ENCODE assay signal across 9 cellular contexts in genomic region chr1:117653732-117654484, GRCh38. TPM values are rescaled to one million over a fixed set of nuclear protein-coding genes. Genes with fewer than 3 reads are reported as not detected.
DNase-seq lines count a peak whose midpoint lies in the region; ATAC-seq and TF ChIP-seq lines count a peak whose summit lies in the region.
"Had no signal": no experiment of that assay in that cellular context is flagged by ENCODE, and none has a peak within 500 bp of the region (broad histone marks: within the 10 kb centered on the region; RNA-seq: fewer than 3 reads in every experiment).

No MANE protein-coding gene starts in this region.

- peak overlapping the region; percentile 73 for H3K4me2 ChIP-seq in OCI-LY7 (ENCODE audit: low read length)

- H2AFZ ChIP-seq in OCI-LY7 (ENCODE audit: low read length), result peak overlapping the region; percentile 2; the same call in 1 of the 2 replicates

- H3K4me1 ChIP-seq in OCI-LY7 (ENCODE audit: insufficient read depth, low read length, poor library complexity, severe bottlenecking), result peaks cover 98% of the 10 kb centered on the region

- H3K4me3 ChIP-seq in GM12875 (ENCODE audit: low read depth, low read length) (peak overlapping the region; percentile 15), OCI-LY7 (ENCODE audit: low read depth, low read length, poor library complexity, severe bottlenecking) (peak overlapping the region; percentile 48)
- H3K4me3 ChIP-seq: esophagus muscularis mucosa had no signal

- H3K79me2 ChIP-seq in OCI-LY7 (ENCODE audit: insufficient read depth, low read depth, low read length), result no peaks in the 10 kb centered on the region

- no peak overlapping the region for H3K27ac Mint-ChIP-seq in glutamatergic neuron (ENCODE audit: unreplicated experiment)

- H3K27ac ChIP-seq in OCI-LY7 (ENCODE audit: low read depth, low read length, poor library complexity, severe bottlenecking), result peak overlapping the region; percentile 98
- H3K27ac ChIP-seq: esophagus muscularis mucosa had no signal

- POLR2A ChIA-PET in OCI-LY7 (lab: Charles Lee), result interaction anchor here (0.9 to 19.4 kb wide), 10 partner anchors 11 to 119 kb away, joined by 3 to 760 read pairs (median 8); no protein-coding TSS in a partner anchor

- no peaks in the 10 kb centered on the region for H3K36me3 Mint-ChIP-seq in glutamatergic neuron (ENCODE audit: unreplicated experiment)

- BruUV-seq in OCI-LY7 (replicated peaks; lab: Mats Ljungman, UMichigan), result TSS peak; percentile 72

- no peaks in the 10 kb centered on the region for H3K9me3 ChIP-seq in OCI-LY7 (ENCODE audit: low read length)
- H3K9me3 ChIP-seq: esophagus muscularis mucosa had no signal

- H4K20me1 ChIP-seq in OCI-LY7 (ENCODE audit: insufficient read depth, low read length), result no peaks in the 10 kb centered on the region

- H3K4me1 Mint-ChIP-seq in glutamatergic neuron (ENCODE audit: low read depth, unreplicated experiment), result peaks cover 12% of the 10 kb centered on the region

- peaks cover 7% of the 10 kb centered on the region for H3K9me3 Mint-ChIP-seq in glutamatergic neuron (ENCODE audit: unreplicated experiment)

- H3K27me3 Mint-ChIP-seq in glutamatergic neuron (ENCODE audit: unreplicated experiment), result peaks cover 4% of the 10 kb centered on the region

- TF ChIP-seq CTCF in GM12875 (IDR thresholded peaks at IDR 0.05; ENCODE audit: borderline replicate concordance, insufficient read depth, low read depth, low read length), result no peak
- TF ChIP-seq CTCF in OCI-LY7 (conservative IDR thresholded peaks at IDR 0.05; ENCODE audit: low read length), result no peak
- TF ChIP-seq CTCF in GM20000 (IDR thresholded peaks at IDR 0.05; ENCODE audit: extremely low read depth, missing control alignments), result no peak
- TF ChIP-seq CTCF in glutamatergic neuron (IDR thresholded peaks at IDR 0.05; ENCODE audit: partially characterized antibody, unreplicated experiment), result no peak

- DNase-seq in OCI-LY7 (ENCODE audit: low spot score), result no peak
- no peak for DNase-seq in dedifferentiated amniotic fluid mesenchymal stem cell (ENCODE audit: extremely low spot score)
- no peak for DNase-seq in GM20000 (ENCODE audit: low spot score)
- no peak for DNase-seq in glutamatergic neuron
- DNase-seq in SKM-1 (lab: John Stamatoyannopoulos, UW; ENCODE audit: unreplicated experiment), result no peak

- no peaks in the 10 kb centered on the region for H3K36me3 ChIP-seq in OCI-LY7 (ENCODE audit: insufficient read depth, low read length)
- H3K36me3 ChIP-seq: esophagus muscularis mucosa had no signal

- CTCF ChIA-PET in OCI-LY7 (lab: Charles Lee; ENCODE audit: unreplicated experiment), result interaction anchor here (0.6 to 2.5 kb wide), 7 partner anchors 12 to 60 kb away, joined by 3 to 12 read pairs (median 3); no protein-coding TSS in a partner anchor

- intact Hi-C loops in OCI-LY7 (cut with micrococcal nuclease; ENCODE audit: unreplicated experiment), result loop anchor here (1.0 kb wide), 4 partner anchors 16 to 49 kb away; no protein-coding TSS in a partner anchor

- ATAC-seq in GM21723 (IDR thresholded peaks at IDR 0.05; ENCODE audit: unreplicated experiment), result peak; percentile 6
- ATAC-seq in esophagus mucosa, result peak; percentile 3

- no peak overlapping the region for H3K4me3 Mint-ChIP-seq in glutamatergic neuron (ENCODE audit: unreplicated experiment)

- H3K9me2 ChIP-seq in OCI-LY7 (ENCODE audit: insufficient read depth, low read length), result no peaks in the 10 kb centered on the region

RNA-seq across cellular contexts. Expression of gene TENT5C, which starts 48.1 kb away (rescaled TPM):
- total RNA-seq in OCI-LY7 (2014; rRNA removed; shearing (Covaris generic)), result 11.6 and 13.3 TPM in 2 replicates
- total RNA-seq in OCI-LY7 (2022) (26.5 and 31.1 TPM in 2 replicates), esophagus mucosa (1.1 TPM), glutamatergic neuron (ENCODE audit: unreplicated experiment) (0.27 TPM)
